In genomic region chr10:112959207-112959838, GRCh38 we compare ENCODE assay signal across 1 cellular context.
TF ChIP-seq lines count a peak whose summit lies in the region.

No MANE protein-coding gene starts in this region.

TF ChIP-seq in HEK293, 187 proteins besides CTCF, POLR2A, EP300 and RAD21 (continued from another document and continues in another):
- TF ChIP-seq, protein P1, sequence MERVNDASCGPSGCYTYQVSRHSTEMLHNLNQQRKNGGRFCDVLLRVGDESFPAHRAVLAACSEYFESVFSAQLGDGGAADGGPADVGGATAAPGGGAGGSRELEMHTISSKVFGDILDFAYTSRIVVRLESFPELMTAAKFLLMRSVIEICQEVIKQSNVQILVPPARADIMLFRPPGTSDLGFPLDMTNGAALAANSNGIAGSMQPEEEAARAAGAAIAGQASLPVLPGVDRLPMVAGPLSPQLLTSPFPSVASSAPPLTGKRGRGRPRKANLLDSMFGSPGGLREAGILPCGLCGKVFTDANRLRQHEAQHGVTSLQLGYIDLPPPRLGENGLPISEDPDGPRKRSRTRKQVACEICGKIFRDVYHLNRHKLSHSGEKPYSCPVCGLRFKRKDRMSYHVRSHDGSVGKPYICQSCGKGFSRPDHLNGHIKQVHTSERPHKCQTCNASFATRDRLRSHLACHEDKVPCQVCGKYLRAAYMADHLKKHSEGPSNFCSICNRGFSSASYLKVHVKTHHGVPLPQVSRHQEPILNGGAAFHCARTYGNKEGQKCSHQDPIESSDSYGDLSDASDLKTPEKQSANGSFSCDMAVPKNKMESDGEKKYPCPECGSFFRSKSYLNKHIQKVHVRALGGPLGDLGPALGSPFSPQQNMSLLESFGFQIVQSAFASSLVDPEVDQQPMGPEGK (tag by site-specific recombination; IDR thresholded peaks at IDR 0.05), result peak; percentile 54; the same call in 1 of the 2 replicates
- no peak for TF ChIP-seq ZNF169 (tag by site-specific recombination; IDR thresholded peaks at IDR 0.05)
- TF ChIP-seq ZNF843 (tag by site-specific recombination; IDR thresholded peaks at IDR 0.05), result peak; percentile 89
- TF ChIP-seq ZNF768 (tag by site-specific recombination; IDR thresholded peaks at IDR 0.05), result no peak
- TF ChIP-seq ZNF140 (tag by site-specific recombination; IDR thresholded peaks at IDR 0.05), result no peak
- peak; percentile 60 for TF ChIP-seq ZFHX2 (tag by site-specific recombination; conservative IDR thresholded peaks at IDR 0.05)
- TF ChIP-seq, protein P2, sequence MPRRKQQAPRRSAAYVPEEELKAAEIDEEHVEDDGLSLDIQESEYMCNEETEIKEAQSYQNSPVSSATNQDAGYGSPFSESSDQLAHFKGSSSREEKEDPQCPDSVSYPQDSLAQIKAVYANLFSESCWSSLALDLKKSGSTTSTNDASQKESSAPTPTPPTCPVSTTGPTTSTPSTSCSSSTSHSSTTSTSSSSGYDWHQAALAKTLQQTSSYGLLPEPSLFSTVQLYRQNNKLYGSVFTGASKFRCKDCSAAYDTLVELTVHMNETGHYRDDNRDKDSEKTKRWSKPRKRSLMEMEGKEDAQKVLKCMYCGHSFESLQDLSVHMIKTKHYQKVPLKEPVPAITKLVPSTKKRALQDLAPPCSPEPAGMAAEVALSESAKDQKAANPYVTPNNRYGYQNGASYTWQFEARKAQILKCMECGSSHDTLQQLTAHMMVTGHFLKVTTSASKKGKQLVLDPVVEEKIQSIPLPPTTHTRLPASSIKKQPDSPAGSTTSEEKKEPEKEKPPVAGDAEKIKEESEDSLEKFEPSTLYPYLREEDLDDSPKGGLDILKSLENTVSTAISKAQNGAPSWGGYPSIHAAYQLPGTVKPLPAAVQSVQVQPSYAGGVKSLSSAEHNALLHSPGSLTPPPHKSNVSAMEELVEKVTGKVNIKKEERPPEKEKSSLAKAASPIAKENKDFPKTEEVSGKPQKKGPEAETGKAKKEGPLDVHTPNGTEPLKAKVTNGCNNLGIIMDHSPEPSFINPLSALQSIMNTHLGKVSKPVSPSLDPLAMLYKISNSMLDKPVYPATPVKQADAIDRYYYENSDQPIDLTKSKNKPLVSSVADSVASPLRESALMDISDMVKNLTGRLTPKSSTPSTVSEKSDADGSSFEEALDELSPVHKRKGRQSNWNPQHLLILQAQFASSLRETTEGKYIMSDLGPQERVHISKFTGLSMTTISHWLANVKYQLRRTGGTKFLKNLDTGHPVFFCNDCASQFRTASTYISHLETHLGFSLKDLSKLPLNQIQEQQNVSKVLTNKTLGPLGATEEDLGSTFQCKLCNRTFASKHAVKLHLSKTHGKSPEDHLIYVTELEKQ (tag by site-specific recombination; IDR thresholded peaks at IDR 0.05; ENCODE audit: borderline replicate concordance), result peak; percentile 83
- no peak for TF ChIP-seq ZNF155 (tag by site-specific recombination; IDR thresholded peaks at IDR 0.05)
- no peak for TF ChIP-seq ELK4 (IDR thresholded peaks at IDR 0.05; ENCODE audit: borderline replicate concordance, low read depth, low read length)
- TF ChIP-seq SP2 (tag by site-specific recombination; IDR thresholded peaks at IDR 0.05), result no peak
- TF ChIP-seq ZNF274 (IDR thresholded peaks at IDR 0.05; ENCODE audit: low read length), result no peak
- TF ChIP-seq ZNF274 (tag by site-specific recombination; IDR thresholded peaks at IDR 0.05; ENCODE audit: borderline replicate concordance), result no peak
- peak; percentile 70; the same call in 1 of the 2 replicates for TF ChIP-seq ZNF580 (tag by site-specific recombination; IDR thresholded peaks at IDR 0.05)
- no peak for TF ChIP-seq SCRT2 (tag by site-specific recombination; IDR thresholded peaks at IDR 0.05)
- TF ChIP-seq ZNF350 (tag by site-specific recombination; IDR thresholded peaks at IDR 0.05), result no peak
- TF ChIP-seq, protein P3, sequence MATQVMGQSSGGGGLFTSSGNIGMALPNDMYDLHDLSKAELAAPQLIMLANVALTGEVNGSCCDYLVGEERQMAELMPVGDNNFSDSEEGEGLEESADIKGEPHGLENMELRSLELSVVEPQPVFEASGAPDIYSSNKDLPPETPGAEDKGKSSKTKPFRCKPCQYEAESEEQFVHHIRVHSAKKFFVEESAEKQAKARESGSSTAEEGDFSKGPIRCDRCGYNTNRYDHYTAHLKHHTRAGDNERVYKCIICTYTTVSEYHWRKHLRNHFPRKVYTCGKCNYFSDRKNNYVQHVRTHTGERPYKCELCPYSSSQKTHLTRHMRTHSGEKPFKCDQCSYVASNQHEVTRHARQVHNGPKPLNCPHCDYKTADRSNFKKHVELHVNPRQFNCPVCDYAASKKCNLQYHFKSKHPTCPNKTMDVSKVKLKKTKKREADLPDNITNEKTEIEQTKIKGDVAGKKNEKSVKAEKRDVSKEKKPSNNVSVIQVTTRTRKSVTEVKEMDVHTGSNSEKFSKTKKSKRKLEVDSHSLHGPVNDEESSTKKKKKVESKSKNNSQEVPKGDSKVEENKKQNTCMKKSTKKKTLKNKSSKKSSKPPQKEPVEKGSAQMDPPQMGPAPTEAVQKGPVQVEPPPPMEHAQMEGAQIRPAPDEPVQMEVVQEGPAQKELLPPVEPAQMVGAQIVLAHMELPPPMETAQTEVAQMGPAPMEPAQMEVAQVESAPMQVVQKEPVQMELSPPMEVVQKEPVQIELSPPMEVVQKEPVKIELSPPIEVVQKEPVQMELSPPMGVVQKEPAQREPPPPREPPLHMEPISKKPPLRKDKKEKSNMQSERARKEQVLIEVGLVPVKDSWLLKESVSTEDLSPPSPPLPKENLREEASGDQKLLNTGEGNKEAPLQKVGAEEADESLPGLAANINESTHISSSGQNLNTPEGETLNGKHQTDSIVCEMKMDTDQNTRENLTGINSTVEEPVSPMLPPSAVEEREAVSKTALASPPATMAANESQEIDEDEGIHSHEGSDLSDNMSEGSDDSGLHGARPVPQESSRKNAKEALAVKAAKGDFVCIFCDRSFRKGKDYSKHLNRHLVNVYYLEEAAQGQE (tag by site-specific recombination; IDR thresholded peaks at IDR 0.05), result no peak
- no peak for TF ChIP-seq ZNF658 (tag by site-specific recombination; IDR thresholded peaks at IDR 0.05)
- TF ChIP-seq ZNF514 (tag by site-specific recombination; IDR thresholded peaks at IDR 0.05), result no peak
- no peak for TF ChIP-seq ZNF19 (tag by site-specific recombination; IDR thresholded peaks at IDR 0.05; ENCODE audit: low read depth)
- TF ChIP-seq ZNF133 (tag by site-specific recombination; IDR thresholded peaks at IDR 0.05), result no peak
- TF ChIP-seq AEBP2 (tag by site-specific recombination; IDR thresholded peaks at IDR 0.05; ENCODE audit: borderline replicate concordance), result no peak
- no peak for TF ChIP-seq ZNF76 (tag by site-specific recombination; IDR thresholded peaks at IDR 0.05; ENCODE audit: borderline replicate concordance, low read depth)
- no peak for TF ChIP-seq ZNF37A (tag by site-specific recombination; IDR thresholded peaks at IDR 0.05)
- peak; percentile 54; the same call in 1 of the 2 replicates for TF ChIP-seq ZNF639 (tag by site-specific recombination; IDR thresholded peaks at IDR 0.05)
- TF ChIP-seq ZNF10 (tag by site-specific recombination; IDR thresholded peaks at IDR 0.05), result peak; percentile 21; the same call in 1 of the 2 replicates
- TF ChIP-seq, protein P4, sequence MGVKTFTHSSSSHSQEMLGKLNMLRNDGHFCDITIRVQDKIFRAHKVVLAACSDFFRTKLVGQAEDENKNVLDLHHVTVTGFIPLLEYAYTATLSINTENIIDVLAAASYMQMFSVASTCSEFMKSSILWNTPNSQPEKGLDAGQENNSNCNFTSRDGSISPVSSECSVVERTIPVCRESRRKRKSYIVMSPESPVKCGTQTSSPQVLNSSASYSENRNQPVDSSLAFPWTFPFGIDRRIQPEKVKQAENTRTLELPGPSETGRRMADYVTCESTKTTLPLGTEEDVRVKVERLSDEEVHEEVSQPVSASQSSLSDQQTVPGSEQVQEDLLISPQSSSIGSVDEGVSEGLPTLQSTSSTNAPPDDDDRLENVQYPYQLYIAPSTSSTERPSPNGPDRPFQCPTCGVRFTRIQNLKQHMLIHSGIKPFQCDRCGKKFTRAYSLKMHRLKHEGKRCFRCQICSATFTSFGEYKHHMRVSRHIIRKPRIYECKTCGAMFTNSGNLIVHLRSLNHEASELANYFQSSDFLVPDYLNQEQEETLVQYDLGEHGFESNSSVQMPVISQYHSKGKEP (tag by site-specific recombination; IDR thresholded peaks at IDR 0.05), result peak; percentile 97
- TF ChIP-seq ZBTB48 (tag by site-specific recombination; IDR thresholded peaks at IDR 0.05), result peak; percentile 78
- no peak for TF ChIP-seq ZNF146 (tag by site-specific recombination; IDR thresholded peaks at IDR 0.05)
- no peak for TF ChIP-seq ZNF660 (tag by site-specific recombination; IDR thresholded peaks at IDR 0.05)
- TF ChIP-seq ZNF785 (tag by site-specific recombination; IDR thresholded peaks at IDR 0.05), result no peak
- no peak for TF ChIP-seq ZNF175 (tag by site-specific recombination; IDR thresholded peaks at IDR 0.05)
- no peak for TF ChIP-seq ZNF513 (tag by site-specific recombination; IDR thresholded peaks at IDR 0.05)
- TF ChIP-seq FEZF1 (tag by site-specific recombination; IDR thresholded peaks at IDR 0.05), result peak; percentile 82
- TF ChIP-seq HIC1 (tag by site-specific recombination; IDR thresholded peaks at IDR 0.05), result peak; percentile 85
- peak; percentile 88 for TF ChIP-seq ZNF24 (tag by site-specific recombination; IDR thresholded peaks at IDR 0.05)
- no peak for TF ChIP-seq ZIC2 (tag by site-specific recombination; IDR thresholded peaks at IDR 0.05)
- no peak for TF ChIP-seq ZNF292 (tag by site-specific recombination; IDR thresholded peaks at IDR 0.05; ENCODE audit: borderline replicate concordance, low read depth)
- TF ChIP-seq, protein P5, sequence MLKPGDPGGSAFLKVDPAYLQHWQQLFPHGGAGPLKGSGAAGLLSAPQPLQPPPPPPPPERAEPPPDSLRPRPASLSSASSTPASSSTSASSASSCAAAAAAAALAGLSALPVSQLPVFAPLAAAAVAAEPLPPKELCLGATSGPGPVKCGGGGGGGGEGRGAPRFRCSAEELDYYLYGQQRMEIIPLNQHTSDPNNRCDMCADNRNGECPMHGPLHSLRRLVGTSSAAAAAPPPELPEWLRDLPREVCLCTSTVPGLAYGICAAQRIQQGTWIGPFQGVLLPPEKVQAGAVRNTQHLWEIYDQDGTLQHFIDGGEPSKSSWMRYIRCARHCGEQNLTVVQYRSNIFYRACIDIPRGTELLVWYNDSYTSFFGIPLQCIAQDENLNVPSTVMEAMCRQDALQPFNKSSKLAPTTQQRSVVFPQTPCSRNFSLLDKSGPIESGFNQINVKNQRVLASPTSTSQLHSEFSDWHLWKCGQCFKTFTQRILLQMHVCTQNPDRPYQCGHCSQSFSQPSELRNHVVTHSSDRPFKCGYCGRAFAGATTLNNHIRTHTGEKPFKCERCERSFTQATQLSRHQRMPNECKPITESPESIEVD (tag by site-specific recombination; IDR thresholded peaks at IDR 0.05), result peak; percentile 98
